In the genomic region with DNA sequence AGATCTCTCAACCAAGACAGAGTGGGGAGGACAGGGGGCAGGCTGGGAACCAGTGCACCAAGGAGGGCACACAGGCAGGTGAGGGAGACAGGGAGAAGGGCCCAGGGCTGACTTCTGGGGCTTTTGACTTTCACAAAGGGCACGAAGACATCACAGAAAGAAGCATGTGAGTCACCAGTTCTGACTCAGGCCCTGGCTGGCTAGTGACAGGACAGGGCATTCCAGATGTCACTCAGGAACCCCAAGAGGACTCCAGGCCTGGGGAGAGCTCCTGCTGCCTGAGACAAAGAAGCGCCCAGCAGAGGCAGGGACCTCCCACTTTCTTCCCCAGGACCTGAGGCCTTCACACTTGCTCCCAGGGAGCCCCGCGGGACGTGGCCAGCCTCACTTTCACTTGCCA, we compare ENCODE assay signal across 12 cellular contexts.
DNase-seq lines count a peak whose midpoint lies in the region; ATAC-seq, FAIRE-seq and TF ChIP-seq lines count a peak whose summit lies in the region.
"Had no signal": no experiment of that assay in that cellular context is flagged by ENCODE, and none has a peak within 500 bp of the region (broad histone marks: within the 10 kb centered on the region; RNA-seq: fewer than 3 reads in every experiment).

No MANE protein-coding gene starts in this region.

- CTCF ChIA-PET in GM12878 (lab: Yijun Ruan, JAX) = interaction anchor here (1.1 kb wide), 1 partner anchor 950 kb away, joined by 6 read pairs; no protein-coding TSS in a partner anchor

- TF ChIP-seq CTCF in GM12878 (IDR thresholded peaks at IDR 0.05 in 2 of 3, conservative IDR thresholded peaks at IDR 0.05 in 1 of 3; ENCODE audit: control insufficient read depth in 2 of 3, extremely low read depth in 1 of 3, insufficient read depth in 1 of 3, low read depth in 3 of 3, low read length in 3 of 3) (no peak), neural crest cell (conservative IDR thresholded peaks at IDR 0.05) (no peak)

- peaks cover 28% of the 10 kb centered on the region for H3K4me1 Mint-ChIP-seq in neural crest cell

- H4K20me1 ChIP-seq in GM12878 (ENCODE audit: control insufficient read depth, insufficient read depth) = no peaks in the 10 kb centered on the region

- no peak overlapping the region for H3K4me3 Mint-ChIP-seq in neural crest cell

- TF ChIP-seq POLR2A in GM12878 (IDR thresholded peaks at IDR 0.05; ENCODE audit: low read depth, low read length) = no peak

- no peak overlapping the region for H3K9ac ChIP-seq in GM12878 (ENCODE audit: control insufficient read depth, insufficient read depth, low read length)
- H3K9ac ChIP-seq: parathyroid adenoma had no signal

- FAIRE-seq in HTR-8/SVneo (lab: Jason Lieb, UNC) = no peak
- no peak for FAIRE-seq in GM12878 (lab: Jason Lieb, UNC)

- no peaks in the 10 kb centered on the region; a peak in 1 of 4 replicates for H3K27me3 ChIP-seq in GM12878 (replicated peaks in 1 of 2; ENCODE audit: control insufficient read depth in 2 of 2, insufficient read depth in 2 of 2, low read length in 1 of 2)
- H3K27me3 ChIP-seq: tibial nerve had no signal

- SMC1A ChIA-PET in GM12878 (lab: Charles Lee; ENCODE audit: uncharacterized antibody, unreplicated experiment) = no interaction called here

- no peak for TF ChIP-seq RAD21 in GM12878 (IDR thresholded peaks at IDR 0.05; ENCODE audit: insufficient read depth, low read depth, low read length)

- H3K27ac ChIP-seq in GM12878 (ENCODE audit: control insufficient read depth, insufficient read depth) = no peak overlapping the region
- H3K27ac ChIP-seq: body of pancreas, parathyroid adenoma, tibial nerve had no signal

- H3K27ac Mint-ChIP-seq in neural crest cell (ENCODE audit: unreplicated experiment) = peak overlapping the region; percentile 88

- intact Hi-C loops in GM12878 (cut with micrococcal nuclease; ENCODE audit: unreplicated experiment) = loop anchor here (1.0 to 10.0 kb wide), 6 partner anchors 283 to 951 kb away; no protein-coding TSS in a partner anchor

- no peaks in the 10 kb centered on the region for H3K79me2 ChIP-seq in GM12878 (ENCODE audit: control insufficient read depth, insufficient read depth, low read length)
- H3K79me2 ChIP-seq: parathyroid adenoma had no signal

- no peaks in the 10 kb centered on the region for H3K4me1 ChIP-seq in GM12878 (ENCODE audit: control insufficient read depth, insufficient read depth, low read length)
- H3K4me1 ChIP-seq: parathyroid adenoma had no signal

- no peaks in the 10 kb centered on the region for H3K27me3 Mint-ChIP-seq in neural crest cell (ENCODE audit: low read depth)

- ATAC-seq in GM12878 (peak; percentile 46), GM21723 (IDR thresholded peaks at IDR 0.05; ENCODE audit: unreplicated experiment) (no peak)

- no peaks in the 10 kb centered on the region for H3K36me3 ChIP-seq in GM12878 (ENCODE audit: control insufficient read depth in 2 of 2, insufficient read depth in 2 of 2, low read length in 1 of 2)
- H3K36me3 ChIP-seq: tibial nerve had no signal

- DNase-seq in DMS53 (lab: John Stamatoyannopoulos, UW) = peak; percentile 79
- DNase-seq in HTR-8/SVneo (ENCODE audit: insufficient read length, low spot score) = peak; percentile 45
- DNase-seq in GM12878 (ENCODE audit: low read depth, low spot score) = no peak
- DNase-seq in neural crest cell (ENCODE audit: low read depth, low spot score) = no peak
- no peak for DNase-seq in iPS-NIHi7 (ENCODE audit: extremely low spot score)
- DNase-seq in cerebellar nuclear complex (lab: John Stamatoyannopoulos, UW) = no peak
- DNase-seq: activated effector memory CD4-positive, alpha-beta T cell treated with anti-CD3 and anti-CD28 coated beads, Interleukin-2, amount 50 U/mL, for 16 hours; body of pancreas; CD4-positive, CD25-positive, alpha-beta regulatory T cell had no signal

- TF ChIP-seq EP300 in GM12878 (IDR thresholded peaks at IDR 0.05; ENCODE audit: borderline replicate concordance in 1 of 2, control insufficient read depth in 1 of 2, low read depth in 2 of 2, low read length in 2 of 2) = no peak

- RAD21 ChIA-PET in GM12878 (lab: Charles Lee; ENCODE audit: unreplicated experiment) = no interaction called here

- no peaks in the 10 kb centered on the region for H3K9me3 Mint-ChIP-seq in neural crest cell
- H3K9me3 Mint-ChIP-seq: CD4-positive, CD25-positive, alpha-beta regulatory T cell had no signal

- POLR2A ChIA-PET in GM12878 (lab: Charles Lee) = no interaction called here

- BruUV-seq in GM12878 (replicated peaks; lab: Mats Ljungman, UMichigan) = no TSS peak

- no peak overlapping the region for H3K4me2 ChIP-seq in GM12878 (ENCODE audit: control insufficient read depth, insufficient read depth)

- no peak overlapping the region for H2AFZ ChIP-seq in GM12878 (ENCODE audit: control insufficient read depth, low read depth, low read length)
- H2AFZ ChIP-seq: parathyroid adenoma had no signal

- H3K4me3 ChIP-seq in GM12878 = no peak overlapping the region
- H3K4me3 ChIP-seq: body of pancreas had no signal

- in situ Hi-C loops in GM12878 (cut with MboI) = loop anchor here (5.0 kb wide), 1 partner anchor 943 kb away; no protein-coding TSS in a partner anchor

- no peaks in the 10 kb centered on the region for H3K9me3 ChIP-seq in GM12878 (replicated peaks; ENCODE audit: control insufficient read depth, insufficient read depth, low read length)
- H3K9me3 ChIP-seq: body of pancreas, tibial nerve had no signal

- 60% methylated on average over 5 of the region's 5 CpGs for WGBS in GM12878 (ENCODE audit: insufficient coverage, insufficient replicate concordance, low lambda C conversion rate, missing lambda C conversion rate)

- no peaks in the 10 kb centered on the region for H3K36me3 Mint-ChIP-seq in neural crest cell (ENCODE audit: low read depth)
- H3K36me3 Mint-ChIP-seq: CD4-positive, CD25-positive, alpha-beta regulatory T cell had no signal

TF ChIP-seq in GM12878, 131 proteins besides CTCF, POLR2A, EP300 and RAD21:
- TF ChIP-seq SMAD1 (IDR thresholded peaks at IDR 0.05; ENCODE audit: low read depth, partially characterized antibody) (no peak), DPF2 (IDR thresholded peaks at IDR 0.05) (no peak), KLF5 (IDR thresholded peaks at IDR 0.05; ENCODE audit: partially characterized antibody) (no peak), NR2F1 (conservative IDR thresholded peaks at IDR 0.05) (no peak), EZH2 (IDR thresholded peaks at IDR 0.05; ENCODE audit: borderline replicate concordance, control insufficient read depth, low read depth, low read length) (no peak), EED (IDR thresholded peaks at IDR 0.05; ENCODE audit: low read depth) (no peak), BACH1 (IDR thresholded peaks at IDR 0.05; ENCODE audit: borderline replicate concordance) (no peak)
- TF ChIP-seq, protein P1, sequence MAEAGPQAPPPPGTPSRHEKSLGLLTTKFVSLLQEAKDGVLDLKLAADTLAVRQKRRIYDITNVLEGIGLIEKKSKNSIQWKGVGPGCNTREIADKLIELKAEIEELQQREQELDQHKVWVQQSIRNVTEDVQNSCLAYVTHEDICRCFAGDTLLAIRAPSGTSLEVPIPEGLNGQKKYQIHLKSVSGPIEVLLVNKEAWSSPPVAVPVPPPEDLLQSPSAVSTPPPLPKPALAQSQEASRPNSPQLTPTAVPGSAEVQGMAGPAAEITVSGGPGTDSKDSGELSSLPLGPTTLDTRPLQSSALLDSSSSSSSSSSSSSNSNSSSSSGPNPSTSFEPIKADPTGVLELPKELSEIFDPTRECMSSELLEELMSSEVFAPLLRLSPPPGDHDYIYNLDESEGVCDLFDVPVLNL (IDR thresholded peaks at IDR 0.05; ENCODE audit: low read depth, low read length) = no peak
- TF ChIP-seq, protein P2, sequence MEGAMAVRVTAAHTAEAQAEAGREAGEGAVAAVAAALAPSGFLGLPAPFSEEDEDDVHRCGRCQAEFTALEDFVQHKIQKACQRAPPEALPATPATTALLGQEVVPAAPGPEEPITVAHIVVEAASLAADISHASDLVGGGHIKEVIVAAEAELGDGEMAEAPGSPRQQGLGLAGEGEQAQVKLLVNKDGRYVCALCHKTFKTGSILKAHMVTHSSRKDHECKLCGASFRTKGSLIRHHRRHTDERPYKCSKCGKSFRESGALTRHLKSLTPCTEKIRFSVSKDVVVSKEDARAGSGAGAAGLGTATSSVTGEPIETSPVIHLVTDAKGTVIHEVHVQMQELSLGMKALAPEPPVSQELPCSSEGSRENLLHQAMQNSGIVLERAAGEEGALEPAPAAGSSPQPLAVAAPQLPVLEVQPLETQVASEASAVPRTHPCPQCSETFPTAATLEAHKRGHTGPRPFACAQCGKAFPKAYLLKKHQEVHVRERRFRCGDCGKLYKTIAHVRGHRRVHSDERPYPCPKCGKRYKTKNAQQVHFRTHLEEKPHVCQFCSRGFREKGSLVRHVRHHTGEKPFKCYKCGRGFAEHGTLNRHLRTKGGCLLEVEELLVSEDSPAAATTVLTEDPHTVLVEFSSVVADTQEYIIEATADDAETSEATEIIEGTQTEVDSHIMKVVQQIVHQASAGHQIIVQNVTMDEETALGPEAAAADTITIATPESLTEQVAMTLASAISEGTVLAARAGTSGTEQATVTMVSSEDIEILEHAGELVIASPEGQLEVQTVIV (IDR thresholded peaks at IDR 0.05; ENCODE audit: borderline replicate concordance, partially characterized antibody) = no peak
- TF ChIP-seq, protein P3, sequence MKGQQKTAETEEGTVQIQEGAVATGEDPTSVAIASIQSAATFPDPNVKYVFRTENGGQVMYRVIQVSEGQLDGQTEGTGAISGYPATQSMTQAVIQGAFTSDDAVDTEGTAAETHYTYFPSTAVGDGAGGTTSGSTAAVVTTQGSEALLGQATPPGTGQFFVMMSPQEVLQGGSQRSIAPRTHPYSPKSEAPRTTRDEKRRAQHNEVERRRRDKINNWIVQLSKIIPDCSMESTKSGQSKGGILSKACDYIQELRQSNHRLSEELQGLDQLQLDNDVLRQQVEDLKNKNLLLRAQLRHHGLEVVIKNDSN (IDR thresholded peaks at IDR 0.05; ENCODE audit: borderline replicate concordance, extremely low read length, insufficient read depth, low read depth, low read length) = no peak

Comparison
In these comparisons a context has a peak if more than half of its experiments do, and no peak if none do; other contexts are left out.
1. DNase-seq: peak in DMS53 (single experiment) and HTR-8/SVneo (single experiment); none in GM12878 (single experiment), neural crest cell (single experiment), iPS-NIHi7 (single experiment) and cerebellar nuclear complex (0 of 2).